ENCODE assay signal across 8 cellular contexts in genomic region chr3:30657914-30658313, GRCh38. TPM values are rescaled to one million over a fixed set of nuclear protein-coding genes. Genes with fewer than 3 reads are reported as not detected.
DNase-seq lines count a peak whose midpoint lies in the region; ATAC-seq and TF ChIP-seq lines count a peak whose summit lies in the region.

No MANE protein-coding gene starts in this region.

- POLR2A ChIA-PET in activated CD4-positive, alpha-beta memory T cell treated with anti-CD3 and anti-CD28 coated beads for 36 hours (lab: Charles Lee): interaction anchor here (0.7 to 8.2 kb wide), 14 partner anchors 9 to 310 kb away, joined by 3 to 200 read pairs (median 8); partner anchors contain the start of gene TGFBR2

- no peaks in the 10 kb centered on the region for H3K9me3 ChIP-seq in HAP-1
- H3K9me3 ChIP-seq in BE2C: no peaks in the 10 kb centered on the region

- intact Hi-C loops in activated CD4-positive, alpha-beta memory T cell treated with anti-CD3 and anti-CD28 coated beads for 36 hours (cut with micrococcal nuclease): loop anchor here (1.0 to 10.0 kb wide), 6 partner anchors 9 to 447 kb away; no protein-coding TSS in a partner anchor

- H3K4me1 ChIP-seq in HAP-1: peaks cover 26% of the 10 kb centered on the region
- no peaks in the 10 kb centered on the region for H3K4me1 ChIP-seq in BE2C

- peak overlapping the region; percentile 85 for H3K27ac Mint-ChIP-seq in activated CD4-positive, alpha-beta memory T cell treated with anti-CD3 and anti-CD28 coated beads for 36 hours

- H3K27me3 Mint-ChIP-seq in activated CD4-positive, alpha-beta memory T cell treated with anti-CD3 and anti-CD28 coated beads for 36 hours: no peaks in the 10 kb centered on the region

- no peak for TF ChIP-seq CTCF in BE2C (IDR thresholded peaks at IDR 0.05; ENCODE audit: low read depth, low read length)

- H3K9me3 Mint-ChIP-seq in activated CD4-positive, alpha-beta memory T cell treated with anti-CD3 and anti-CD28 coated beads for 36 hours: no peaks in the 10 kb centered on the region

- H3K4me1 Mint-ChIP-seq in activated CD4-positive, alpha-beta memory T cell treated with anti-CD3 and anti-CD28 coated beads for 36 hours (ENCODE audit: low read depth): peaks cover 97% of the 10 kb centered on the region

- H3K27me3 ChIP-seq in HAP-1 (ENCODE audit: low read depth): no peaks in the 10 kb centered on the region
- H3K27me3 ChIP-seq in BE2C: no peaks in the 10 kb centered on the region

- CTCF ChIA-PET in activated CD4-positive, alpha-beta memory T cell treated with anti-CD3 and anti-CD28 coated beads for 36 hours (lab: Charles Lee): interaction anchor here (0.6 to 2.9 kb wide), 10 partner anchors 10 to 157 kb away, joined by 3 to 18 read pairs (median 7); partner anchors contain the start of gene TGFBR2

- peaks cover 73% of the 10 kb centered on the region for H3K36me3 Mint-ChIP-seq in activated CD4-positive, alpha-beta memory T cell treated with anti-CD3 and anti-CD28 coated beads for 36 hours

- H3K36me3 ChIP-seq in HAP-1 (replicated peaks) (peaks cover 4% of the 10 kb centered on the region; the same call in 1 of the 2 replicates), BE2C (no peaks in the 10 kb centered on the region)

- in situ Hi-C loops in HAP-1 (cut with MboI; ENCODE audit: low sequenced_read_pairs): no loop called here

- no peak overlapping the region for H3K4me3 ChIP-seq in HAP-1
- H3K4me3 ChIP-seq in BE2C (ENCODE audit: low read depth, low read length): no peak overlapping the region

- ATAC-seq in GM18909 (IDR thresholded peaks at IDR 0.05; ENCODE audit: poor library complexity, unreplicated experiment) (peak; percentile 21), HG03025 (IDR thresholded peaks at IDR 0.05; ENCODE audit: low FRiP score, unreplicated experiment) (peak; percentile 7), left lobe of liver (peak; percentile 56)

- H3K4me3 Mint-ChIP-seq in activated CD4-positive, alpha-beta memory T cell treated with anti-CD3 and anti-CD28 coated beads for 36 hours: no peak overlapping the region

- DNase-seq in activated CD4-positive, alpha-beta memory T cell treated with anti-CD3 and anti-CD28 coated beads for 36 hours: peak; percentile 56
- no peak for DNase-seq in left lobe of liver (ENCODE audit: low spot score)
- no peak for DNase-seq in HT-29 (ENCODE audit: low spot score)
- no peak for DNase-seq in COLO668 (lab: John Stamatoyannopoulos, UW; ENCODE audit: unreplicated experiment)
- no peak for DNase-seq in HAP-1 (ENCODE audit: low spot score in 2 of 2)
- no peak for DNase-seq in BE2C

RNA-seq across cellular contexts. Expression of gene TGFBR2, which starts 51.5 kb away (rescaled TPM):
- 10 to 100 TPM; 36.8 to 37.0 TPM for total RNA-seq in activated CD4-positive, alpha-beta memory T cell treated with anti-CD3 and anti-CD28 coated beads for 36 hours
- 26.9 TPM for total RNA-seq in left lobe of liver
- total RNA-seq in HT-29 (2014; rRNA removed; shearing (Covaris generic)): 42.2 and 42.9 TPM in 2 replicates
- polyA plus RNA-seq in BE2C (2012; ENCODE audit: insufficient read depth, insufficient read length, low read depth): 2.3 TPM
